1 cellular context compared by ENCODE assay signal in genomic region chr17:7484067-7484963, GRCh38.
TF ChIP-seq lines count a peak whose summit lies in the region.

Gene POLR2A, plus strand, starts transcription at chr17:7484366.

TF ChIP-seq in HepG2, 621 proteins besides CTCF, POLR2A, EP300 and RAD21 (continued from another document and continues in another):
- TF ChIP-seq SKIL (CRISPR knock-in tag; IDR thresholded peaks at IDR 0.05; ENCODE audit: borderline replicate concordance) (peak; percentile 39; the same call in 1 of the 2 replicates), MAF1 (CRISPR knock-in tag; IDR thresholded peaks at IDR 0.05; ENCODE audit: borderline replicate concordance) (peak; percentile 41; the same call in 1 of the 2 replicates), GATAD2A (CRISPR knock-in tag; IDR thresholded peaks at IDR 0.05) (peak; percentile 48), HOXA9 (CRISPR knock-in tag; IDR thresholded peaks at IDR 0.05; ENCODE audit: borderline replicate concordance) (peak; percentile 58; the same call in 1 of the 2 replicates), NR0B2 (CRISPR knock-in tag; IDR thresholded peaks at IDR 0.05) (no peak), STAT5B (CRISPR knock-in tag; IDR thresholded peaks at IDR 0.05) (peak; percentile 30; the same call in 1 of the 2 replicates), ATF3 (CRISPR knock-in tag; IDR thresholded peaks at IDR 0.05) (peak; percentile 74), DBP (CRISPR knock-in tag; IDR thresholded peaks at IDR 0.05; ENCODE audit: not compliant biosample characterization) (no peak), KDM6A (CRISPR knock-in tag; IDR thresholded peaks at IDR 0.05; ENCODE audit: low read depth) (peak; percentile 29; the same call in 1 of the 2 replicates), RERE (CRISPR knock-in tag; IDR thresholded peaks at IDR 0.05; ENCODE audit: low read depth) (peak; percentile 75), AKAP8 (CRISPR knock-in tag; IDR thresholded peaks at IDR 0.05) (no peak), BRF2 (CRISPR knock-in tag; IDR thresholded peaks at IDR 0.05) (no peak), ZNF552 (CRISPR knock-in tag; IDR thresholded peaks at IDR 0.05; ENCODE audit: borderline replicate concordance) (peak; percentile 55; the same call in 1 of the 2 replicates), MED8 (CRISPR knock-in tag; IDR thresholded peaks at IDR 0.05; ENCODE audit: insufficient replicate concordance) (peak; percentile 50), HNRNPLL (IDR thresholded peaks at IDR 0.05; ENCODE audit: low read depth, low read length, poor library complexity, severe bottlenecking) (peak; percentile 93), ZNF746 (CRISPR knock-in tag; IDR thresholded peaks at IDR 0.05) (peak; percentile 98), ZNF446 (CRISPR knock-in tag; IDR thresholded peaks at IDR 0.05) (no peak; the same call in 1 of the 2 replicates), ZNF577 (CRISPR knock-in tag; IDR thresholded peaks at IDR 0.05; ENCODE audit: borderline replicate concordance, low read depth) (no peak; the same call in 1 of the 2 replicates), ZFAT (CRISPR knock-in tag; conservative IDR thresholded peaks at IDR 0.05) (no peak), ZNF235 (CRISPR knock-in tag; IDR thresholded peaks at IDR 0.05; ENCODE audit: borderline replicate concordance) (no peak), HMG20A (CRISPR knock-in tag; IDR thresholded peaks at IDR 0.05; ENCODE audit: borderline replicate concordance) (peak; percentile 19; the same call in 1 of the 2 replicates), NR2F1 (CRISPR knock-in tag; IDR thresholded peaks at IDR 0.05) (peak in 1 of 2 experiments; percentile 42; a peak in 2 of 4 replicates), CHD2 (IDR thresholded peaks at IDR 0.05; ENCODE audit: low read depth, low read length) (peak; percentile 62; the same call in 1 of the 2 replicates), TAF1 (CRISPR knock-in tag; IDR thresholded peaks at IDR 0.05) (peak; percentile 99), ZKSCAN8 (CRISPR knock-in tag; IDR thresholded peaks at IDR 0.05; ENCODE audit: borderline replicate concordance) (0 out of 2 replicates have a peak, but pooled peaks have one; percentile 18)
- TF ChIP-seq, protein P1, sequence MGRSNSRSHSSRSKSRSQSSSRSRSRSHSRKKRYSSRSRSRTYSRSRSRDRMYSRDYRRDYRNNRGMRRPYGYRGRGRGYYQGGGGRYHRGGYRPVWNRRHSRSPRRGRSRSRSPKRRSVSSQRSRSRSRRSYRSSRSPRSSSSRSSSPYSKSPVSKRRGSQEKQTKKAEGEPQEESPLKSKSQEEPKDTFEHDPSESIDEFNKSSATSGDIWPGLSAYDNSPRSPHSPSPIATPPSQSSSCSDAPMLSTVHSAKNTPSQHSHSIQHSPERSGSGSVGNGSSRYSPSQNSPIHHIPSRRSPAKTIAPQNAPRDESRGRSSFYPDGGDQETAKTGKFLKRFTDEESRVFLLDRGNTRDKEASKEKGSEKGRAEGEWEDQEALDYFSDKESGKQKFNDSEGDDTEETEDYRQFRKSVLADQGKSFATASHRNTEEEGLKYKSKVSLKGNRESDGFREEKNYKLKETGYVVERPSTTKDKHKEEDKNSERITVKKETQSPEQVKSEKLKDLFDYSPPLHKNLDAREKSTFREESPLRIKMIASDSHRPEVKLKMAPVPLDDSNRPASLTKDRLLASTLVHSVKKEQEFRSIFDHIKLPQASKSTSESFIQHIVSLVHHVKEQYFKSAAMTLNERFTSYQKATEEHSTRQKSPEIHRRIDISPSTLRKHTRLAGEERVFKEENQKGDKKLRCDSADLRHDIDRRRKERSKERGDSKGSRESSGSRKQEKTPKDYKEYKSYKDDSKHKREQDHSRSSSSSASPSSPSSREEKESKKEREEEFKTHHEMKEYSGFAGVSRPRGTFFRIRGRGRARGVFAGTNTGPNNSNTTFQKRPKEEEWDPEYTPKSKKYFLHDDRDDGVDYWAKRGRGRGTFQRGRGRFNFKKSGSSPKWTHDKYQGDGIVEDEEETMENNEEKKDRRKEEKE (IDR thresholded peaks at IDR 0.05): no peak
- TF ChIP-seq, protein P2, sequence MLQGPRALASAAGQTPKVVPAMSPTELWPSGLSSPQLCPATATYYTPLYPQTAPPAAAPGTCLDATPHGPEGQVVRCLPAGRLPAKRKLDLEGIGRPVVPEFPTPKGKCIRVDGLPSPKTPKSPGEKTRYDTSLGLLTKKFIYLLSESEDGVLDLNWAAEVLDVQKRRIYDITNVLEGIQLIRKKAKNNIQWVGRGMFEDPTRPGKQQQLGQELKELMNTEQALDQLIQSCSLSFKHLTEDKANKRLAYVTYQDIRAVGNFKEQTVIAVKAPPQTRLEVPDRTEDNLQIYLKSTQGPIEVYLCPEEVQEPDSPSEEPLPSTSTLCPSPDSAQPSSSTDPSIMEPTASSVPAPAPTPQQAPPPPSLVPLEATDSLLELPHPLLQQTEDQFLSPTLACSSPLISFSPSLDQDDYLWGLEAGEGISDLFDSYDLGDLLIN (CRISPR knock-in tag; IDR thresholded peaks at IDR 0.05; ENCODE audit: borderline replicate concordance): peak; percentile 96
- TF ChIP-seq, protein P3, sequence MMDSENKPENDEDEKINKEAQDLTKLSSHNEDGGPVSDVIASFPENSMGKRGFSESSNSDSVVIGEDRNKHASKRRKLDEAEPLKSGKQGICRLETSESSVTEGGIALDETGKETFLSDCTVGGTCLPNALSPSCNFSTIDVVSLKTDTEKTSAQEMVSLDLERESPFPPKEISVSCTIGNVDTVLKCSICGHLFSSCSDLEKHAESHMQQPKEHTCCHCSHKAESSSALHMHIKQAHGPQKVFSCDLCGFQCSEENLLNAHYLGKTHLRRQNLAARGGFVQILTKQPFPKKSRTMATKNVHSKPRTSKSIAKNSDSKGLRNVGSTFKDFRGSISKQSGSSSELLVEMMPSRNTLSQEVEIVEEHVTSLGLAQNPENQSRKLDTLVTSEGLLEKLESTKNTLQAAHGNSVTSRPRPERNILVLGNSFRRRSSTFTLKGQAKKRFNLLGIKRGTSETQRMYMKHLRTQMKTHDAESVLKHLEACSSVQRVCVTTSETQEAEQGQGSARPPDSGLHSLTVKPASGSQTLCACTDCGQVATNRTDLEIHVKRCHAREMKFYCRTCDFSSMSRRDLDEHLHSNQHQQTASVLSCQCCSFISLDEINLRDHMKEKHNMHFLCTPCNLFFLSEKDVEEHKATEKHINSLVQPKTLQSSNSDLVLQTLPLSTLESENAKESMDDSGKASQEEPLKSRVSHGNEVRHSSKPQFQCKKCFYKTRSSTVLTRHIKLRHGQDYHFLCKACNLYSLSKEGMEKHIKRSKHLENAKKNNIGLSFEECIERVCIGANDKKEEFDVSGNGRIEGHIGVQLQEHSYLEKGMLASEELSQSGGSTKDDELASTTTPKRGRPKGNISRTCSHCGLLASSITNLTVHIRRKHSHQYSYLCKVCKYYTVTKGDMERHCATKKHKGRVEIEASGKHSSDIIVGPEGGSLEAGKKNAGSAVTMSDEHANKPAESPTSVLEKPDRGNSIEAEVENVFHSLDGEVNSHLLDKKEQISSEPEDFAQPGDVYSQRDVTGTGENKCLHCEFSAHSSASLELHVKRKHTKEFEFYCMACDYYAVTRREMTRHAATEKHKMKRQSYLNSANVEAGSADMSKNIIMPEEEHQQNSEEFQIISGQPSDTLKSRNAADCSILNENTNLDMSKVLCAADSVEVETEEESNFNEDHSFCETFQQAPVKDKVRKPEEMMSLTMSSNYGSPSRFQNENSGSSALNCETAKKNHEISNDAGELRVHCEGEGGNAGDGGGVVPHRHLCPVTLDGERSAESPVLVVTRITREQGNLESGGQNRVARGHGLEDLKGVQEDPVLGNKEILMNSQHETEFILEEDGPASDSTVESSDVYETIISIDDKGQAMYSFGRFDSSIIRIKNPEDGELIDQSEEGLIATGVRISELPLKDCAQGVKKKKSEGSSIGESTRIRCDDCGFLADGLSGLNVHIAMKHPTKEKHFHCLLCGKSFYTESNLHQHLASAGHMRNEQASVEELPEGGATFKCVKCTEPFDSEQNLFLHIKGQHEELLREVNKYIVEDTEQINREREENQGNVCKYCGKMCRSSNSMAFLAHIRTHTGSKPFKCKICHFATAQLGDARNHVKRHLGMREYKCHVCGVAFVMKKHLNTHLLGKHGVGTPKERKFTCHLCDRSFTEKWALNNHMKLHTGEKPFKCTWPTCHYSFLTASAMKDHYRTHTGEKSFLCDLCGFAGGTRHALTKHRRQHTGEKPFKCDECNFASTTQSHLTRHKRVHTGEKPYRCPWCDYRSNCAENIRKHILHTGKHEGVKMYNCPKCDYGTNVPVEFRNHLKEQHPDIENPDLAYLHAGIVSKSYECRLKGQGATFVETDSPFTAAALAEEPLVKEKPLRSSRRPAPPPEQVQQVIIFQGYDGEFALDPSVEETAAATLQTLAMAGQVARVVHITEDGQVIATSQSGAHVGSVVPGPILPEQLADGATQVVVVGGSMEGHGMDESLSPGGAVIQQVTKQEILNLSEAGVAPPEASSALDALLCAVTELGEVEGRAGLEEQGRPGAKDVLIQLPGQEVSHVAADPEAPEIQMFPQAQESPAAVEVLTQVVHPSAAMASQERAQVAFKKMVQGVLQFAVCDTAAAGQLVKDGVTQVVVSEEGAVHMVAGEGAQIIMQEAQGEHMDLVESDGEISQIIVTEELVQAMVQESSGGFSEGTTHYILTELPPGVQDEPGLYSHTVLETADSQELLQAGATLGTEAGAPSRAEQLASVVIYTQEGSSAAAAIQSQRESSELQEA (CRISPR knock-in tag; IDR thresholded peaks at IDR 0.05; ENCODE audit: not compliant biosample characterization): no peak
